Comparison of ENCODE assay signal across 14 cellular contexts in genomic region chr5:116778015-116778414, GRCh38.
DNase-seq lines count a peak whose midpoint lies in the region; ATAC-seq and TF ChIP-seq lines count a peak whose summit lies in the region.
"Had no signal": no experiment of that assay in that cellular context is flagged by ENCODE, and none has a peak within 500 bp of the region (broad histone marks: within the 10 kb centered on the region; RNA-seq: fewer than 3 reads in every experiment).

No MANE protein-coding gene starts in this region.

- no peak overlapping the region for H3K4me3 ChIP-seq in trophoblast cell (ENCODE audit: low read depth, low read length)
- H3K4me3 ChIP-seq: BLaER1, psoas muscle had no signal

- TF ChIP-seq CTCF in endothelial cell (IDR thresholded peaks at IDR 0.05; ENCODE audit: unreplicated experiment), result no peak

- H2BK12ac ChIP-seq in trophoblast cell (ENCODE audit: low read length), result peak overlapping the region; percentile 26

- no peak overlapping the region for H2AFZ ChIP-seq in trophoblast cell (ENCODE audit: insufficient read depth, low read length, poor library complexity)

- no peaks in the 10 kb centered on the region for H3K9me3 Mint-ChIP-seq in endothelial cell (ENCODE audit: unreplicated experiment)
- H3K9me3 Mint-ChIP-seq in activated T-helper 2 cell treated with anti-CD3 and anti-CD28 coated beads, Interferon-gamma antibody, Interleukin-2, Interleukin-4, amounts not matched to agents 10 μg/mL and 5 μg/mL and 100 μg/mL, durations not matched to agents 14 hours and 24 hours and 36 hours, result no peaks in the 10 kb centered on the region

- no peaks in the 10 kb centered on the region for H3K36me3 ChIP-seq in trophoblast cell (ENCODE audit: control insufficient read depth in 1 of 2, insufficient read depth in 2 of 2, low read length in 2 of 2)
- H3K36me3 ChIP-seq: BLaER1 had no signal

- no peak overlapping the region for H3K4me2 ChIP-seq in trophoblast cell (ENCODE audit: low read length)
- H3K4me2 ChIP-seq: BLaER1 had no signal

- no CpG with 5 or more reads among the region's 9 CpGs for WGBS in trophoblast cell (ENCODE audit: extremely low coverage, insufficient coverage, insufficient read length)

- no peaks in the 10 kb centered on the region for H3K36me3 Mint-ChIP-seq in endothelial cell (ENCODE audit: low read depth, unreplicated experiment)
- H3K36me3 Mint-ChIP-seq in activated T-helper 2 cell treated with anti-CD3 and anti-CD28 coated beads, Interferon-gamma antibody, Interleukin-2, Interleukin-4, amounts not matched to agents 10 μg/mL and 5 μg/mL and 100 μg/mL, durations not matched to agents 14 hours and 24 hours and 36 hours (ENCODE audit: low read depth), result no peaks in the 10 kb centered on the region

- H3K79me1 ChIP-seq in trophoblast cell (ENCODE audit: low read length), result peaks cover 4% of the 10 kb centered on the region

- peaks cover 34% of the 10 kb centered on the region for H3K4me1 Mint-ChIP-seq in endothelial cell (ENCODE audit: unreplicated experiment)
- H3K4me1 Mint-ChIP-seq in activated T-helper 2 cell treated with anti-CD3 and anti-CD28 coated beads, Interferon-gamma antibody, Interleukin-2, Interleukin-4, amounts not matched to agents 10 μg/mL and 5 μg/mL and 100 μg/mL, durations not matched to agents 14 hours and 24 hours and 36 hours (ENCODE audit: low read depth), result no peaks in the 10 kb centered on the region

- H3K9ac ChIP-seq in trophoblast cell (ENCODE audit: low read length), result no peak overlapping the region
- H3K9ac ChIP-seq: BLaER1 had no signal

- no peak overlapping the region for H3K27ac ChIP-seq in trophoblast cell (ENCODE audit: low read depth, low read length)
- H3K27ac ChIP-seq: BLaER1, psoas muscle had no signal

- H4K12ac ChIP-seq in trophoblast cell (ENCODE audit: low read depth, low read length), result no peak overlapping the region

- intact Hi-C loops in activated T-helper 2 cell treated with anti-CD3 and anti-CD28 coated beads, Interferon-gamma antibody, Interleukin-2, Interleukin-4, amounts not matched to agents 10 μg/mL and 5 μg/mL and 100 μg/mL, durations not matched to agents 14 hours and 24 hours and 36 hours (cut with micrococcal nuclease), result no loop called here

- no peak overlapping the region for H3K23ac ChIP-seq in trophoblast cell (ENCODE audit: low read length)

- no peak overlapping the region for H2AK5ac ChIP-seq in trophoblast cell (ENCODE audit: low read length)

- H3K27ac Mint-ChIP-seq in endothelial cell (ENCODE audit: unreplicated experiment), result no peak overlapping the region
- H3K27ac Mint-ChIP-seq in activated T-helper 2 cell treated with anti-CD3 and anti-CD28 coated beads, Interferon-gamma antibody, Interleukin-2, Interleukin-4, amounts not matched to agents 10 μg/mL and 5 μg/mL and 100 μg/mL, durations not matched to agents 14 hours and 24 hours and 36 hours, result no peak overlapping the region

- no peak overlapping the region for H3K4me3 Mint-ChIP-seq in endothelial cell (ENCODE audit: unreplicated experiment)
- no peak overlapping the region for H3K4me3 Mint-ChIP-seq in activated T-helper 2 cell treated with anti-CD3 and anti-CD28 coated beads, Interferon-gamma antibody, Interleukin-2, Interleukin-4, amounts not matched to agents 10 μg/mL and 5 μg/mL and 100 μg/mL, durations not matched to agents 14 hours and 24 hours and 36 hours (ENCODE audit: low read depth)

- no peak overlapping the region for H3K4ac ChIP-seq in trophoblast cell (ENCODE audit: low read depth, low read length)

- no peak overlapping the region for H4K8ac ChIP-seq in trophoblast cell (ENCODE audit: low read depth, low read length)

- ATAC-seq in GM19023 (IDR thresholded peaks at IDR 0.05; ENCODE audit: unreplicated experiment) (peak; percentile 67), HG03439 (IDR thresholded peaks at IDR 0.05; ENCODE audit: unreplicated experiment) (peak; percentile 53)

- no peaks in the 10 kb centered on the region for H3K9me3 ChIP-seq in trophoblast cell (ENCODE audit: insufficient read depth, low read depth, low read length)
- H3K9me3 ChIP-seq: BLaER1, psoas muscle had no signal

- peaks cover 5% of the 10 kb centered on the region for H3K27me3 Mint-ChIP-seq in endothelial cell (ENCODE audit: unreplicated experiment)
- no peaks in the 10 kb centered on the region for H3K27me3 Mint-ChIP-seq in activated T-helper 2 cell treated with anti-CD3 and anti-CD28 coated beads, Interferon-gamma antibody, Interleukin-2, Interleukin-4, amounts not matched to agents 10 μg/mL and 5 μg/mL and 100 μg/mL, durations not matched to agents 14 hours and 24 hours and 36 hours (ENCODE audit: low read depth)

- H3K14ac ChIP-seq in trophoblast cell (ENCODE audit: low read length), result no peak overlapping the region

- H3K79me2 ChIP-seq in trophoblast cell (ENCODE audit: control insufficient read depth, insufficient read depth, low read length, poor library complexity), result no peaks in the 10 kb centered on the region

- no peak overlapping the region for H2BK5ac ChIP-seq in trophoblast cell (ENCODE audit: low read depth, low read length, poor library complexity)

- H3K27me3 ChIP-seq in trophoblast cell (ENCODE audit: insufficient read depth, low read length), result no peaks in the 10 kb centered on the region
- H3K27me3 ChIP-seq: BLaER1 had no signal

- H4K91ac ChIP-seq in trophoblast cell (ENCODE audit: low read depth, low read length), result peak overlapping the region; percentile 6

- peaks cover 0 to 10% of the 10 kb centered on the region in 2 experiments for H3K4me1 ChIP-seq in trophoblast cell (ENCODE audit: control insufficient read depth in 1 of 2, insufficient read depth in 2 of 2, low read length in 2 of 2)
- H3K4me1 ChIP-seq: BLaER1, psoas muscle had no signal

- H2BK120ac ChIP-seq in trophoblast cell (ENCODE audit: insufficient read depth, low read length, poor library complexity), result peak overlapping the region; percentile 1

- DNase-seq in endothelial cell (ENCODE audit: low spot score) (peak; percentile 14), trophoblast cell (no peak), Kasumi-1 (lab: John Stamatoyannopoulos, UW) (no peak), epidermal melanocyte (ENCODE audit: insufficient read length, low spot score) (no peak), hepatic stellate cell (ENCODE audit: low spot score) (no peak)
- no peak for DNase-seq in activated T-helper 2 cell treated with anti-CD3 and anti-CD28 coated beads, Interferon-gamma antibody, Interleukin-2, Interleukin-4, amounts not matched to agents 10 μg/mL and 5 μg/mL and 100 μg/mL, durations not matched to agents 14 hours and 24 hours and 36 hours (ENCODE audit: low spot score)
- DNase-seq: activated gamma-delta T cell; effector memory CD4-positive, alpha-beta T cell; NCI-H526; psoas muscle; T-helper 9 cell had no signal

- no peak overlapping the region for H3K18ac ChIP-seq in trophoblast cell (ENCODE audit: low read length)
